Comparison of ENCODE assay signal across 12 cellular contexts in the genomic region with DNA sequence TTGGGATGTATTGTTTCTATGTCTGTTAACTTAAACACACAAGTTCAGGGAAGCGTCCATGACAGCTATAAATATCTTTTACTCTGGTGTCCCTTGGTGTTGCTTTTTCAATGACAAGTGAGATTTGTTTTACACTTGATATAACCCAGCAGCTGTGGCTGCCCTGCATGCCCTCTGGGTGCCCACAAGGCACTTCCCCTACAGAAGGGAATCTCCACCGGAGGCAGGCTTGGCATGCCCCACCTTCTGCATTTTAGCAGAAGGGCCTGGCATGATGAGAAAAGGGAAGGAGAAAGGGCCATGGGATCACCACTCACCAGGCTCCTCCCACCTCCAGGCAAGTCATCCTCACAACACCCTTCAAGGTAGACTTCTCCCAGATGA. TPM values are rescaled to one million over a fixed set of nuclear protein-coding genes. Genes with fewer than 3 reads are reported as not detected.
A peak's percentile ranks its signal among the peaks of the same experiment; 100 is the strongest.
DNase-seq lines count a peak whose midpoint lies in the region; ATAC-seq and TF ChIP-seq lines count a peak whose summit lies in the region.
"Had no signal": no experiment of that assay in that cellular context is flagged by ENCODE, and none has a peak within 500 bp of the region (broad histone marks: within the 10 kb centered on the region; RNA-seq: fewer than 3 reads in every experiment).

No MANE protein-coding gene starts in this region.

- no peak for TF ChIP-seq EP300 in suprapubic skin (IDR thresholded peaks at IDR 0.05)

- no peak for TF ChIP-seq POLR2A in suprapubic skin (IDR thresholded peaks at IDR 0.05)

- no peak overlapping the region for H3K4me3 ChIP-seq in suprapubic skin
- H3K4me3 ChIP-seq: hepatocyte had no signal

- H3K27me3 ChIP-seq in suprapubic skin: no peaks in the 10 kb centered on the region
- H3K27me3 ChIP-seq: hepatocyte had no signal

- H3K36me3 Mint-ChIP-seq in brain (peaks cover 31% of the 10 kb centered on the region), memory B cell (peaks cover 10% of the 10 kb centered on the region)
- H3K36me3 Mint-ChIP-seq: activated naive CD8-positive, alpha-beta T cell had no signal

- WGBS in suprapubic skin: 71% methylated on average over 2 of the region's 2 CpGs

- peaks cover 7% of the 10 kb centered on the region for H3K36me3 ChIP-seq in suprapubic skin

- no peaks in the 10 kb centered on the region for H3K9me3 Mint-ChIP-seq in brain
- no peaks in the 10 kb centered on the region for H3K9me3 Mint-ChIP-seq in memory B cell

- H3K27ac Mint-ChIP-seq in brain (peak overlapping the region in 4 of 5 experiments; percentile 54 to 93 (median 71)), memory B cell (peak overlapping the region; percentile 93)
- H3K27ac Mint-ChIP-seq: activated naive CD8-positive, alpha-beta T cell had no signal

- H3K27ac ChIP-seq in suprapubic skin: peak overlapping the region; percentile 9
- H3K27ac ChIP-seq: hepatocyte had no signal

- peak overlapping the region in 3 of 5 experiments; percentile 31 to 71 (median 34) for H3K4me3 Mint-ChIP-seq in brain
- H3K4me3 Mint-ChIP-seq in memory B cell: peak overlapping the region; percentile 82

- DNase-seq in Kasumi-1 (lab: John Stamatoyannopoulos, UW) (peak; percentile 5 to 15), memory B cell (ENCODE audit: low spot score in 2 of 2) (peak; percentile 58 to 59), suprapubic skin (ENCODE audit: low spot score in 2 of 2) (no peak), GM19240 (ENCODE audit: insufficient read length, low spot score) (no peak), HT-29 (ENCODE audit: low spot score) (no peak), SK-N-DZ (ENCODE audit: low spot score) (no peak)
- no peak for DNase-seq in activated naive CD4-positive, alpha-beta T cell treated with Interleukin-2 at 50 U/mL for 16 hours
- DNase-seq: SHP77; stimulated activated naive CD4-positive, alpha-beta T cell had no signal

- peaks cover 62% of the 10 kb centered on the region for H3K4me1 ChIP-seq in suprapubic skin

- no peaks in the 10 kb centered on the region for H3K9me3 ChIP-seq in suprapubic skin

- peak; percentile 76 for ATAC-seq in memory B cell (ENCODE audit: low read depth)

- no peaks in the 10 kb centered on the region for H3K27me3 Mint-ChIP-seq in brain
- no peaks in the 10 kb centered on the region for H3K27me3 Mint-ChIP-seq in memory B cell
- H3K27me3 Mint-ChIP-seq: activated naive CD8-positive, alpha-beta T cell had no signal

- H3K4me1 Mint-ChIP-seq in brain (peaks cover 96% of the 10 kb centered on the region), memory B cell (peaks cover 81% of the 10 kb centered on the region)

- TF ChIP-seq CTCF in brain (conservative IDR thresholded peaks at IDR 0.05): no peak
- TF ChIP-seq CTCF in suprapubic skin (IDR thresholded peaks at IDR 0.05): no peak

RNA-seq across cellular contexts. Expression of gene ATP6V1E2, which starts 5.7 kb away (rescaled TPM):
- 8.1 TPM for polyA plus RNA-seq in brain (ENCODE audit: insufficient read depth, low read depth, low replicate concordance)
- total RNA-seq in suprapubic skin: 10 to 100 TPM in 2 of 4 donors, 1 to 10 TPM in 2; 5.6 to 11.7 (median 8.4) TPM
- total RNA-seq in HT-29 (2014; rRNA removed; shearing (Covaris generic)): 0.83 and 1.3 TPM in 2 replicates
- 7.8 and 9.2 TPM in 2 replicates for polyA plus RNA-seq in SK-N-DZ (2014; cell fraction: cytosol; rRNA removed)
- 5.2 and 9.1 TPM in 2 replicates for polyA plus RNA-seq in SK-N-DZ (2014; cell fraction: nucleus; rRNA removed)

RNA-seq across cellular contexts. Expression of gene RHOQ, which starts 5.8 kb away (rescaled TPM):
- polyA plus RNA-seq in brain (ENCODE audit: insufficient read depth, low read depth, low replicate concordance): 17.0 TPM
- total RNA-seq in suprapubic skin: 10 to 100 TPM; 31.8 to 55.0 (median 37.0) TPM
- 8.4 and 8.5 TPM in 2 replicates for total RNA-seq in HT-29 (2014; rRNA removed; shearing (Covaris generic))
- 31.1 and 33.1 TPM in 2 replicates for polyA plus RNA-seq in SK-N-DZ (2014; cell fraction: cytosol; rRNA removed)
- 22.1 and 36.0 TPM in 2 replicates for polyA plus RNA-seq in SK-N-DZ (2014; cell fraction: nucleus; rRNA removed)

Comparison
In these comparisons a context has a peak if more than half of its experiments do, and no peak if none do; other contexts are left out.
1. DNase-seq: peak in Kasumi-1 (2 of 2) and memory B cell (2 of 2); none in suprapubic skin (0 of 2), GM19240 (single experiment), HT-29 (single experiment), SK-N-DZ (single experiment) and activated naive CD4-positive, alpha-beta T cell treated with Interleukin-2 at 50 U/mL for 16 hours (single experiment).